Comparison of ENCODE assay signal across 15 cellular contexts in the genomic region with DNA sequence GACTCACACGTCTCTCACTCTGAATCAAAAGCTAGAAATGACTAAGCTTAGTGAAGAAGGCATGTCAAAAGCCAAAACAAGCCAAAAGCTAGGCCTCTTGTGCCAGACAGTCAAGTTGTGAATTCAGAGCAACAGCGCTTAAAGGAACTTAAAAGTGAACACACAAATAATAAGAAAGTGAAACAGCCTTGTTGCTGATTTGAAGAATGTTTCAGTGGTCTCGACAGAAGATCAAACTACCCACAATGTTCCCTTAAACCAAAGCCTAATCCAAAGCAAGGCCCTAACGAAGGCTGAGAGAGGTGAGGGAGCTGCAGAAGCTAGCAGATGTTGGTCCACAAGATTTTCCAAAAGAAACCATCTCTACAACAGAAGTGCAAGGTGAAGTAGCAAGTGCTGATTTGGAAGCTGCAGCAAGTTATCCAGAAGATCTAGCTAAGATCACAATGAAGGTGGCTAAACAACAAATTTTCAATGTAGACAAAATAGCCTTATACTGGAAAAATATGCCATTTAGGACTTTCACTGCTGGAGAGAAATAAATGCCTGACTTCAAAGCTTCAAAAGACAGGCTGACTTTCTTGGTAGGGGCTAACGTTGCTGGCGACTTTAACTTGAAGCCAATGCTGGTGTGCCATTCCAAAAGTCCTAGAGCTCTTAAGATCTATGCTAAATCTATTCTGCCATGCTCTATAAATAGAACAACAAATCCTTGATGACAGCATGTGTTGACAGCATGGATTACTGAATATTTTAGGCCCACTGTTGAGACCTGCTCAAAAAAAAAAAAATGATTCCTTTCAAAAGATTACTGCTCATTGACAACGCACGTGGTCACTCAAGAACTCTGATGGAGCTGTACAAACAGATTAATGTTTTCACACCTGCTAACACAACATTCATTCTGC. TPM values are rescaled to one million over a fixed set of nuclear protein-coding genes. Genes with fewer than 3 reads are reported as not detected.
DNase-seq lines count a peak whose midpoint lies in the region; ATAC-seq and TF ChIP-seq lines count a peak whose summit lies in the region.
"Had no signal": no experiment of that assay in that cellular context is flagged by ENCODE, and none has a peak within 500 bp of the region (broad histone marks: within the 10 kb centered on the region; RNA-seq: fewer than 3 reads in every experiment).

No MANE protein-coding gene starts in this region.

- no peak overlapping the region for H3K27ac Mint-ChIP-seq in endodermal cell

- DNase-seq in NCI-H748 (lab: John Stamatoyannopoulos, UW; ENCODE audit: unreplicated experiment), result peak; percentile 7
- no peak for DNase-seq in NCI-H748 treated with DMSO at 0.1 percent for 48 hours (lab: John Stamatoyannopoulos, UW)
- peak; percentile 62 for DNase-seq in endodermal cell
- DNase-seq in posterior vena cava (ENCODE audit: low spot score), result no peak
- DNase-seq in iPS-NIHi7 (ENCODE audit: extremely low spot score), result no peak
- DNase-seq: CD4-positive, alpha-beta memory T cell; gastrocnemius medialis; NCI-H2227 treated with DMSO at 0.1 percent for 48 hours; occipital lobe; OCI-M1; stimulated activated naive CD4-positive, alpha-beta T cell had no signal

- no peaks in the 10 kb centered on the region for H3K4me1 ChIP-seq in endodermal cell (ENCODE audit: control insufficient read depth, insufficient read depth, low read length)
- H3K4me1 ChIP-seq: A549, gastrocnemius medialis had no signal

- H3K27me3 ChIP-seq in endodermal cell (ENCODE audit: control insufficient read depth, insufficient read depth, low read length, poor library complexity, severe bottlenecking), result no peaks in the 10 kb centered on the region
- H3K27me3 ChIP-seq: gastrocnemius medialis had no signal

- H3K27me3 Mint-ChIP-seq in endodermal cell (ENCODE audit: insufficient read depth), result no peaks in the 10 kb centered on the region
- H3K27me3 Mint-ChIP-seq: CD4-positive, alpha-beta memory T cell had no signal

- ATAC-seq in GM18868 (IDR thresholded peaks at IDR 0.05; ENCODE audit: unreplicated experiment) (peak; percentile 59), HG03045 (IDR thresholded peaks at IDR 0.05; ENCODE audit: unreplicated experiment) (peak; percentile 64), HG02973 (IDR thresholded peaks at IDR 0.05; ENCODE audit: unreplicated experiment) (no peak)
- ATAC-seq: A549, gastrocnemius medialis had no signal

- no peaks in the 10 kb centered on the region for H3K4me1 Mint-ChIP-seq in endodermal cell

- peaks cover 100% of the 10 kb centered on the region for H3K36me3 ChIP-seq in endodermal cell (ENCODE audit: control insufficient read depth, insufficient read depth, low read length)

- peak overlapping the region; percentile 61 for H3K4me3 ChIP-seq in endodermal cell (ENCODE audit: low read length)
- H3K4me3 ChIP-seq: A549, gastrocnemius medialis had no signal

- 90 to 97% methylated on average over 3 to 8 of the region's 8 CpGs for WGBS in endodermal cell (ENCODE audit: insufficient coverage in 1 of 2, insufficient read length in 1 of 2), 2 experiments

- H3K27ac ChIP-seq in endodermal cell (ENCODE audit: low read depth, low read length), result no peak overlapping the region
- H3K27ac ChIP-seq: A549, gastrocnemius medialis had no signal

- H3K9me3 Mint-ChIP-seq in endodermal cell, result peaks cover 84% of the 10 kb centered on the region

- H3K9me3 ChIP-seq in endodermal cell (ENCODE audit: control insufficient read depth, low read length), result peaks cover 90% of the 10 kb centered on the region
- H3K9me3 ChIP-seq: gastrocnemius medialis had no signal

- no peak for TF ChIP-seq CTCF in endodermal cell (conservative IDR thresholded peaks at IDR 0.05)

- intact Hi-C loops in posterior vena cava (cut with DNase I), result loop anchor here in 1 of 2 donors (10.0 kb wide), 1 partner anchor 343 kb away; no protein-coding TSS in a partner anchor

- H3K36me3 Mint-ChIP-seq in endodermal cell (ENCODE audit: low read depth), result peaks cover 94% of the 10 kb centered on the region

- no peak overlapping the region for H3K9ac ChIP-seq in endodermal cell (ENCODE audit: extremely low read depth, low read length, poor library complexity, severe bottlenecking)

- no peak overlapping the region for H3K4me3 Mint-ChIP-seq in endodermal cell
- H3K4me3 Mint-ChIP-seq: CD4-positive, alpha-beta memory T cell had no signal

RNA-seq across cellular contexts. Expression of a gene that starts 40.3 kb away (rescaled TPM):
- total RNA-seq in endodermal cell, result 10 to 100 TPM; 65.7 to 74.8 TPM
- 60.9 TPM for polyA plus RNA-seq in endodermal cell (2013, experiment 1 of 2)
- 56.4 TPM for polyA plus RNA-seq in endodermal cell (2013, experiment 2 of 2)
- total RNA-seq in posterior vena cava, result 100 to 1,000 TPM; 114 to 116 TPM

Comparison
In these comparisons a context has a peak if more than half of its experiments do, and no peak if none do; other contexts are left out.
1. DNase-seq: peak in NCI-H748 (single experiment) and endodermal cell (single experiment); none in NCI-H748 treated with DMSO at 0.1 percent for 48 hours (single experiment), posterior vena cava (single experiment) and iPS-NIHi7 (single experiment).